ENCODE assay signal across 1 cellular context in the genomic region with DNA sequence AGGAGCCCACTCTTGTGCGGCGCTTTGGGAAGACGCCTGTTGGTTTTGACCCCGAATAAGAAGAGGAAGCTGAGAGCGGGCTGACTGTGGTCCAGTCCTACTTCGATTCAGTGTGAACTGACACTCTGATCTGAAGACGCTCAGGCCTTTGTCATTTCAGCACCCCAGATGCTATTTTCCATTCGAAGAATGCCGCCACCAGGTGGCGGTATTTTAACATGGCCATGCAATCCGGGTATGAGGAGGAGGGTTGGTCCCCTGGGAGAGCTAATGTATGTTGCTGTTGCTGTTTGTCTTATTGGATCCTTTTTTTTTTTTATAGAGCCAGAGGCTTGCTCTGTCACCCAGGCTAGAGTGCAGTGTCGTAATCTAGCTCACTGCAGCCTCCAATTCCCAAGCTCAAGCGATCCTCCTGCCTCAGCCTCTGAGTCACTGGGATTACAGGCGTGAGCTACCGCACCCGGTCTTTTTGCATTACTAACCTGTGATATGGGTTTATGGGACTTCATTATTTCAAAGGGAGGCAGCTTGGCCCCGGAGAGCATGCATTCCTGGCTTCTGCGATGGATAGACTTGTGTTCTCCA.
TF ChIP-seq lines count a peak whose summit lies in the region.

No MANE protein-coding gene starts in this region.

TF ChIP-seq in K562, 482 proteins besides CTCF, POLR2A, EP300 and RAD21 (continues in another document):
- TF ChIP-seq, protein P1, sequence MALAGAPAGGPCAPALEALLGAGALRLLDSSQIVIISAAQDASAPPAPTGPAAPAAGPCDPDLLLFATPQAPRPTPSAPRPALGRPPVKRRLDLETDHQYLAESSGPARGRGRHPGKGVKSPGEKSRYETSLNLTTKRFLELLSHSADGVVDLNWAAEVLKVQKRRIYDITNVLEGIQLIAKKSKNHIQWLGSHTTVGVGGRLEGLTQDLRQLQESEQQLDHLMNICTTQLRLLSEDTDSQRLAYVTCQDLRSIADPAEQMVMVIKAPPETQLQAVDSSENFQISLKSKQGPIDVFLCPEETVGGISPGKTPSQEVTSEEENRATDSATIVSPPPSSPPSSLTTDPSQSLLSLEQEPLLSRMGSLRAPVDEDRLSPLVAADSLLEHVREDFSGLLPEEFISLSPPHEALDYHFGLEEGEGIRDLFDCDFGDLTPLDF (CRISPR knock-in tag; IDR thresholded peaks at IDR 0.05), result no peak
- TF ChIP-seq BCL6 (CRISPR knock-in tag; IDR thresholded peaks at IDR 0.05) (no peak), NBN (IDR thresholded peaks at IDR 0.05; ENCODE audit: low read depth) (0 out of 2 replicates have a peak, but pooled peaks have one; percentile 51), SIN3A (IDR thresholded peaks at IDR 0.05; ENCODE audit: borderline replicate concordance in 2 of 2, control insufficient read depth in 1 of 2, low read depth in 2 of 2, low read length in 2 of 2) (peak in 1 of 2 experiments; percentile 70; a peak in 2 of 4 replicates), GTF2F1 (IDR thresholded peaks at IDR 0.05; ENCODE audit: low read depth, low read length) (0 out of 2 replicates have a peak, but pooled peaks have one; percentile 18), TAF7 (tag; IDR thresholded peaks at IDR 0.05) (0 out of 2 replicates have a peak, but pooled peaks have one; percentile 5), ZBTB7A (IDR thresholded peaks at IDR 0.05; ENCODE audit: borderline replicate concordance, control insufficient read depth, low read depth, low read length) (0 out of 2 replicates have a peak, but pooled peaks have one; percentile 2), TEAD4 (IDR thresholded peaks at IDR 0.05; ENCODE audit: low read length) (peak; percentile 42; the same call in 1 of the 2 replicates), TEAD4 (CRISPR knock-in tag; IDR thresholded peaks at IDR 0.05; ENCODE audit: borderline replicate concordance) (no peak), ARID4B (CRISPR knock-in tag; IDR thresholded peaks at IDR 0.05) (peak; percentile 65), ZNF586 (CRISPR knock-in tag; conservative IDR thresholded peaks at IDR 0.05) (no peak), AFF1 (IDR thresholded peaks at IDR 0.05; ENCODE audit: low read depth in 1 of 2, partially characterized antibody in 2 of 2) (peak in 1 of 2 experiments; percentile 59), DDX20 (tag; IDR thresholded peaks at IDR 0.05; ENCODE audit: low read depth) (no peak), CEBPB (tag; IDR thresholded peaks at IDR 0.05) (no peak), ZNF695 (CRISPR knock-in tag; IDR thresholded peaks at IDR 0.05) (no peak), E4F1 (CRISPR knock-in tag; IDR thresholded peaks at IDR 0.05; ENCODE audit: borderline replicate concordance) (no peak), SMAD1 (IDR thresholded peaks at IDR 0.05; ENCODE audit: low read depth, low read length, partially characterized antibody) (peak; percentile 15), SOX6 (IDR thresholded peaks at IDR 0.05) (0 out of 2 replicates have a peak, but pooled peaks have one; percentile 7), NR2F6 (CRISPR knock-in tag; IDR thresholded peaks at IDR 0.05) (0 out of 2 replicates have a peak, but pooled peaks have one; percentile 37), RBM14 (IDR thresholded peaks at IDR 0.05; ENCODE audit: borderline replicate concordance, insufficient read depth, low read depth, low read length) (no peak), HDAC1 (IDR thresholded peaks at IDR 0.05) (peak in 1 of 2 experiments; percentile 76; a peak in 1 of 4 replicates), ESRRB (CRISPR knock-in tag; IDR thresholded peaks at IDR 0.05; ENCODE audit: borderline replicate concordance) (no peak), MIER1 (IDR thresholded peaks at IDR 0.05; ENCODE audit: low read depth) (peak; percentile 49; the same call in 1 of the 2 replicates), HDAC2 (IDR thresholded peaks at IDR 0.05) (peak; percentile 67; the same call in 1 of the 2 replicates), ATF4 (CRISPR knock-in tag; IDR thresholded peaks at IDR 0.05) (no peak), IFI16 (CRISPR knock-in tag; IDR thresholded peaks at IDR 0.05) (no peak), ZNF140 (CRISPR knock-in tag; IDR thresholded peaks at IDR 0.05) (no peak), CBFA2T3 (IDR thresholded peaks at IDR 0.05) (no peak), GMEB1 (CRISPR knock-in tag; IDR thresholded peaks at IDR 0.05) (no peak)
- TF ChIP-seq, protein P2, sequence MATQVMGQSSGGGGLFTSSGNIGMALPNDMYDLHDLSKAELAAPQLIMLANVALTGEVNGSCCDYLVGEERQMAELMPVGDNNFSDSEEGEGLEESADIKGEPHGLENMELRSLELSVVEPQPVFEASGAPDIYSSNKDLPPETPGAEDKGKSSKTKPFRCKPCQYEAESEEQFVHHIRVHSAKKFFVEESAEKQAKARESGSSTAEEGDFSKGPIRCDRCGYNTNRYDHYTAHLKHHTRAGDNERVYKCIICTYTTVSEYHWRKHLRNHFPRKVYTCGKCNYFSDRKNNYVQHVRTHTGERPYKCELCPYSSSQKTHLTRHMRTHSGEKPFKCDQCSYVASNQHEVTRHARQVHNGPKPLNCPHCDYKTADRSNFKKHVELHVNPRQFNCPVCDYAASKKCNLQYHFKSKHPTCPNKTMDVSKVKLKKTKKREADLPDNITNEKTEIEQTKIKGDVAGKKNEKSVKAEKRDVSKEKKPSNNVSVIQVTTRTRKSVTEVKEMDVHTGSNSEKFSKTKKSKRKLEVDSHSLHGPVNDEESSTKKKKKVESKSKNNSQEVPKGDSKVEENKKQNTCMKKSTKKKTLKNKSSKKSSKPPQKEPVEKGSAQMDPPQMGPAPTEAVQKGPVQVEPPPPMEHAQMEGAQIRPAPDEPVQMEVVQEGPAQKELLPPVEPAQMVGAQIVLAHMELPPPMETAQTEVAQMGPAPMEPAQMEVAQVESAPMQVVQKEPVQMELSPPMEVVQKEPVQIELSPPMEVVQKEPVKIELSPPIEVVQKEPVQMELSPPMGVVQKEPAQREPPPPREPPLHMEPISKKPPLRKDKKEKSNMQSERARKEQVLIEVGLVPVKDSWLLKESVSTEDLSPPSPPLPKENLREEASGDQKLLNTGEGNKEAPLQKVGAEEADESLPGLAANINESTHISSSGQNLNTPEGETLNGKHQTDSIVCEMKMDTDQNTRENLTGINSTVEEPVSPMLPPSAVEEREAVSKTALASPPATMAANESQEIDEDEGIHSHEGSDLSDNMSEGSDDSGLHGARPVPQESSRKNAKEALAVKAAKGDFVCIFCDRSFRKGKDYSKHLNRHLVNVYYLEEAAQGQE (CRISPR knock-in tag; IDR thresholded peaks at IDR 0.05; ENCODE audit: low read depth), result peak; percentile 82; the same call in 1 of the 2 replicates
- TF ChIP-seq, protein P3, sequence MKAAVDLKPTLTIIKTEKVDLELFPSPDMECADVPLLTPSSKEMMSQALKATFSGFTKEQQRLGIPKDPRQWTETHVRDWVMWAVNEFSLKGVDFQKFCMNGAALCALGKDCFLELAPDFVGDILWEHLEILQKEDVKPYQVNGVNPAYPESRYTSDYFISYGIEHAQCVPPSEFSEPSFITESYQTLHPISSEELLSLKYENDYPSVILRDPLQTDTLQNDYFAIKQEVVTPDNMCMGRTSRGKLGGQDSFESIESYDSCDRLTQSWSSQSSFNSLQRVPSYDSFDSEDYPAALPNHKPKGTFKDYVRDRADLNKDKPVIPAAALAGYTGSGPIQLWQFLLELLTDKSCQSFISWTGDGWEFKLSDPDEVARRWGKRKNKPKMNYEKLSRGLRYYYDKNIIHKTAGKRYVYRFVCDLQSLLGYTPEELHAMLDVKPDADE (conservative IDR thresholded peaks at IDR 0.05; ENCODE audit: control insufficient read depth, low read depth, low read length), result peak; percentile 24; the same call in 1 of the 2 replicates
